In the genomic region with DNA sequence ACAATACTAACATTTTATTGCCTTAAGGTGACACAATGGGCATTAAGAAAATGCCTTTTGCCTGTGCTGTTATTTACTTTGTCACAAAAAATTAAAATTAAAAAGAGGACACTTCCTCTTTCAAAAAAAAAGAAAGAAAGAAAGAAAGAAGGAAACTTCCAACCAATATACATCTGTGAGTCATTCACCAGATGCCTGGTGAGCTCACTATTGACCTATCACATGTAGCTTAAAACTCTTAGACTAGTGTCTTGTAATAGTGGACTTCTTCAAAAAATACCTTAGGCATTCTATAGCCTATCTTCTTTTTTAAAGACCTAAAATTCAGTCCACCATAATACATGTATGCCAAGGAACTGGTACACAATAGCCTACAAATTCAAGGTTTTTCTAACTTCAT, we compare ENCODE assay signal across 15 cellular contexts. TPM values are rescaled to one million over a fixed set of nuclear protein-coding genes. Genes with fewer than 3 reads are reported as not detected.
A peak's percentile ranks its signal among the peaks of the same experiment; 100 is the strongest.
DNase-seq lines count a peak whose midpoint lies in the region; ATAC-seq, FAIRE-seq and TF ChIP-seq lines count a peak whose summit lies in the region.
"Had no signal": no experiment of that assay in that cellular context is flagged by ENCODE, and none has a peak within 500 bp of the region (broad histone marks: within the 10 kb centered on the region; RNA-seq: fewer than 3 reads in every experiment).

No MANE protein-coding gene starts in this region.

- no peaks in the 10 kb centered on the region for H3K9me3 ChIP-seq in GM12878 (replicated peaks; ENCODE audit: control insufficient read depth, insufficient read depth, low read length)

- no peak for TF ChIP-seq EP300 in GM12878 (IDR thresholded peaks at IDR 0.05; ENCODE audit: borderline replicate concordance in 1 of 2, control insufficient read depth in 1 of 2, low read depth in 2 of 2, low read length in 2 of 2)

- H3K4me2 ChIP-seq in GM12878 (ENCODE audit: control insufficient read depth, insufficient read depth) = no peak overlapping the region

- DNase-seq in M059J (ENCODE audit: low read depth) (peak; percentile 16), GM12878 (ENCODE audit: low read depth, low spot score) (no peak), fibroblast of villous mesenchyme (ENCODE audit: low read depth) (peak; percentile 43), DMS 273 treated with DMSO at 0.1 percent for 48 hours (lab: John Stamatoyannopoulos, UW) (no peak), NCI-H510A (lab: John Stamatoyannopoulos, UW) (no peak), SW 1271 (lab: John Stamatoyannopoulos, UW) (no peak), NCI-H2029 treated with DMSO at 0.1 percent for 48 hours (lab: John Stamatoyannopoulos, UW) (no peak)
- DNase-seq: CD8-positive, alpha-beta memory T cell; NCI-H1092; NCI-H1694 treated with DMSO at 0.1 percent for 48 hours; NCI-H446; NCI-H774; SHP77 treated with DMSO at 0.1 percent for 48 hours had no signal

- SMC1A ChIA-PET in GM12878 (lab: Charles Lee; ENCODE audit: uncharacterized antibody, unreplicated experiment) = no interaction called here

- H3K4me1 ChIP-seq in GM12878 (ENCODE audit: control insufficient read depth, insufficient read depth, low read length) = no peaks in the 10 kb centered on the region

- no peak for TF ChIP-seq POLR2A in GM12878 (IDR thresholded peaks at IDR 0.05; ENCODE audit: low read depth, low read length)

- no peak for FAIRE-seq in GM12878 (lab: Jason Lieb, UNC)
- FAIRE-seq: RCC 7860 had no signal

- no peaks in the 10 kb centered on the region for H3K36me3 ChIP-seq in GM12878 (ENCODE audit: control insufficient read depth in 2 of 2, insufficient read depth in 2 of 2, low read length in 1 of 2)

- intact Hi-C loops in GM12878 (cut with micrococcal nuclease; ENCODE audit: unreplicated experiment) = no loop called here

- in situ Hi-C loops in GM12878 (cut with MboI) = no loop called here

- CTCF ChIA-PET in GM12878 (lab: Yijun Ruan, JAX) = no interaction called here

- TF ChIP-seq RAD21 in GM12878 (IDR thresholded peaks at IDR 0.05; ENCODE audit: insufficient read depth, low read depth, low read length) = no peak

- peak; percentile 23; the same call in 2 of the 3 replicates for ATAC-seq in GM12878

- peaks cover 0 to 9% of the 10 kb centered on the region in 2 experiments; a peak in 1 of 4 replicates for H3K27me3 ChIP-seq in GM12878 (replicated peaks in 1 of 2; ENCODE audit: control insufficient read depth in 2 of 2, insufficient read depth in 2 of 2, low read length in 1 of 2)

- no peak for TF ChIP-seq CTCF in GM12878 (IDR thresholded peaks at IDR 0.05 in 2 of 3, conservative IDR thresholded peaks at IDR 0.05 in 1 of 3; ENCODE audit: control insufficient read depth in 2 of 3, extremely low read depth in 1 of 3, insufficient read depth in 1 of 3, low read depth in 3 of 3, low read length in 3 of 3)
- TF ChIP-seq CTCF in fibroblast of villous mesenchyme (IDR thresholded peaks at IDR 0.05; ENCODE audit: insufficient read depth, low read depth, low read length) = no peak

- no peak overlapping the region for H3K9ac ChIP-seq in GM12878 (ENCODE audit: control insufficient read depth, insufficient read depth, low read length)

- no peak overlapping the region for H2AFZ ChIP-seq in GM12878 (ENCODE audit: control insufficient read depth, low read depth, low read length)

- RAD21 ChIA-PET in GM12878 (lab: Charles Lee; ENCODE audit: unreplicated experiment) = no interaction called here

- POLR2A ChIA-PET in GM12878 (lab: Charles Lee) = interaction anchor here (0.6 kb wide), 1 partner anchor 21 kb away, joined by 3 read pairs; no protein-coding TSS in a partner anchor

- H3K27ac ChIP-seq in GM12878 (ENCODE audit: control insufficient read depth, insufficient read depth) = no peak overlapping the region

- no TSS peak for BruUV-seq in GM12878 (replicated peaks; lab: Mats Ljungman, UMichigan)

- no peaks in the 10 kb centered on the region for H3K79me2 ChIP-seq in GM12878 (ENCODE audit: control insufficient read depth, insufficient read depth, low read length)

- no peaks in the 10 kb centered on the region for H4K20me1 ChIP-seq in GM12878 (ENCODE audit: control insufficient read depth, insufficient read depth)

- H3K4me3 ChIP-seq in GM12878 (no peak overlapping the region), fibroblast of villous mesenchyme (ENCODE audit: low read depth, low read length) (no peak overlapping the region)

TF ChIP-seq in GM12878, 131 proteins besides CTCF, POLR2A, EP300 and RAD21 (continues in another document):
- TF ChIP-seq RAD51 (IDR thresholded peaks at IDR 0.05) = no peak
- TF ChIP-seq CBFB (IDR thresholded peaks at IDR 0.05; ENCODE audit: low read depth) = no peak
- TF ChIP-seq, protein P1, sequence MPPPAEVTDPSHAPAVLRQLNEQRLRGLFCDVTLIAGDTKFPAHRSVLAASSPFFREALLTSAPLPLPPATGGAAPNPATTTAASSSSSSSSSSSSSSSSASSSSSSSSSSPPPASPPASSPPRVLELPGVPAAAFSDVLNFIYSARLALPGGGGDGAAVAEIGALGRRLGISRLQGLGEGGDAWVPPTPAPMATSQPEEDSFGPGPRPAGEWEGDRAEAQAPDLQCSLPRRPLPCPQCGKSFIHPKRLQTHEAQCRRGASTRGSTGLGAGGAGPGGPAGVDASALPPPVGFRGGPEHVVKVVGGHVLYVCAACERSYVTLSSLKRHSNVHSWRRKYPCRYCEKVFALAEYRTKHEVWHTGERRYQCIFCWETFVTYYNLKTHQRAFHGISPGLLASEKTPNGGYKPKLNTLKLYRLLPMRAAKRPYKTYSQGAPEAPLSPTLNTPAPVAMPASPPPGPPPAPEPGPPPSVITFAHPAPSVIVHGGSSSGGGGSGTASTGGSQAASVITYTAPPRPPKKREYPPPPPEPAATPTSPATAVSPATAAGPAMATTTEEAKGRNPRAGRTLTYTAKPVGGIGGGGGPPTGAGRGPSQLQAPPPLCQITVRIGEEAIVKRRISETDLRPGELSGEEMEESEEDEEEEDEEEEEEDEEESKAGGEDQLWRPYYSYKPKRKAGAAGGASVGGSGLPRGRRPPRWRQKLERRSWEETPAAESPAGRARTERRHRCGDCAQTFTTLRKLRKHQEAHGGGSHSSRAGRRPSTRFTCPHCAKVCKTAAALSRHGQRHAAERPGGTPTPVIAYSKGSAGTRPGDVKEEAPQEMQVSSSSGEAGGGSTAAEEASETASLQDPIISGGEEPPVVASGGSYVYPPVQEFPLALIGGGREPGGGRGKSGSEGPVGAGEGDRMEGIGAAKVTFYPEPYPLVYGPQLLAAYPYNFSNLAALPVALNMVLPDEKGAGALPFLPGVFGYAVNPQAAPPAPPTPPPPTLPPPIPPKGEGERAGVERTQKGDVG (CRISPR knock-in tag; IDR thresholded peaks at IDR 0.05) = no peak
- TF ChIP-seq MTA3 (IDR thresholded peaks at IDR 0.05; ENCODE audit: borderline replicate concordance, low read length) = no peak
- no peak for TF ChIP-seq PAX8 (IDR thresholded peaks at IDR 0.05)
- TF ChIP-seq HDGF (IDR thresholded peaks at IDR 0.05) = no peak

RNA-seq across cellular contexts. Expression of a gene that starts 4.9 kb away (rescaled TPM):
- total RNA-seq in M059J (2014; rRNA removed; shearing (Covaris generic)) = 1.6 and 4.1 TPM in 2 replicates
- total RNA-seq in GM12878 (2013; cell fraction: nucleolus; rRNA removed) = 0.21 and 1.1 TPM in 2 replicates
- total RNA-seq in GM12878 (2014; rRNA removed) = 0.27 and 1.0 TPM in 2 replicates
- total RNA-seq in GM12878 (2014; rRNA removed; fragmentation: Illumina TruSeq; extraction: Trizol) = 0.14 and 0.76 TPM in 2 replicates
- total RNA-seq in GM12878 (2021) = 0.21 and 0.82 TPM in 2 replicates
- polyA plus RNA-seq in GM12878 (2011; ENCODE audit: low read depth) = not detected
- 0.55 and 0.99 TPM in 2 replicates for polyA plus RNA-seq in GM12878 (2011; rRNA removed)
- 0.62 and 1.0 TPM in 2 replicates for polyA plus RNA-seq in GM12878 (2011; cell fraction: cytosol; rRNA removed)
- polyA plus RNA-seq in GM12878 (2011; cell fraction: nucleus; rRNA removed) = 0.98 and 0.99 TPM in 2 replicates
- 0.17 TPM in 1 of 2 replicates, not detected in the other for polyA plus RNA-seq in GM12878 (2012)
- polyA plus RNA-seq in GM12878 (2014; fragmentation: Illumina TruSeq; extraction: Trizol) = 0.10 and 0.18 TPM in 2 replicates
- under 1 TPM; 0.08 to 0.22 TPM for polyA plus RNA-seq in GM12878 (2014; fragmentation: Nextera tagmentation; extraction: Ambion mirVana)
- 0.14 and 0.19 TPM in 2 replicates for polyA plus RNA-seq in GM12878 (2014; rRNA removed)
- polyA plus RNA-seq in GM12878 (2016; fragmentation: Nextera tagmentation; extraction: Ambion mirVana) = under 1 TPM; 0.08 to 0.27 TPM
- polyA minus RNA-seq in GM12878 (2011; rRNA and poly(A)+ RNA removed) = 4.4 and 4.8 TPM in 2 replicates
- polyA minus RNA-seq in GM12878 (2011; cell fraction: cytosol; rRNA and poly(A)+ RNA removed) = 1.2 TPM in 1 of 2 replicates, not detected in the other
- 4.0 and 5.6 TPM in 2 replicates for polyA minus RNA-seq in GM12878 (2011; cell fraction: nucleus; rRNA and poly(A)+ RNA removed)
- total RNA-seq in fibroblast of villous mesenchyme = 13.8 and 16.8 TPM in 2 replicates
- total RNA-seq: HT-29 had no signal
- polyA plus RNA-seq: CD8-positive, alpha-beta memory T cell had no signal

Comparison
In these comparisons a context has a peak if more than half of its experiments do, and no peak if none do; other contexts are left out.
1. DNase-seq: peak in M059J (single experiment) and fibroblast of villous mesenchyme (single experiment); none in GM12878 (single experiment), DMS 273 treated with DMSO at 0.1 percent for 48 hours (single experiment), NCI-H510A (single experiment), SW 1271 (0 of 2) and NCI-H2029 treated with DMSO at 0.1 percent for 48 hours (single experiment).